24 cellular contexts compared by ENCODE assay signal in the genomic region with DNA sequence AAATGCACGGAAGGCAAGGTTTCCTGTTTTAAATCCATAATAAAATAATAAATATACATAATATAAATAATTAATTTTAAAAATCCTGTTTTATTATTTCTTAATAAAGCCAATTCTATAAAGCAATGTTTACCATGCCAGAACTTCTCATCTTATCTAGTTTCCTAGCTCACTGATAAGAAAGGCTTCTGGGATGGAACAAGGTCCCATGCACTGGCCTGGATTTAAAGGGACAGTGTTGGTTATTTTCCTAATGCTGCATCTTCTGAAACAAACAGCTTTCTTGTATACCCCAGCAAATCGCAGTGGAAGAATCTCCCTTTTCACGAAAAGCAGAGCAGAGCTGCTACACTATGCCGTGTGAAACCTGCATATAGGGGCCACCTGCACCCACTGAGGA.
DNase-seq lines count a peak whose midpoint lies in the region; ATAC-seq and TF ChIP-seq lines count a peak whose summit lies in the region.
"Had no signal": no experiment of that assay in that cellular context is flagged by ENCODE, and none has a peak within 500 bp of the region (broad histone marks: within the 10 kb centered on the region; RNA-seq: fewer than 3 reads in every experiment).

No MANE protein-coding gene starts in this region.

- H3K4me1 ChIP-seq in Caco-2 (peaks cover 40% of the 10 kb centered on the region), GM23338 (ENCODE audit: insufficient read depth) (no peaks in the 10 kb centered on the region)

- H3K4me3 Mint-ChIP-seq in Caco-2 (ENCODE audit: unreplicated experiment) (peak overlapping the region; percentile 34), progenitor cell of endocrine pancreas (ENCODE audit: low read depth) (no peak overlapping the region), GM23338 (no peak overlapping the region)
- H3K4me3 Mint-ChIP-seq: CD8-positive, alpha-beta T cell; H9; IgD-negative memory B cell had no signal

- no peak for ATAC-seq in GM23338
- no peak for ATAC-seq in GM18870 (IDR thresholded peaks at IDR 0.05; ENCODE audit: unreplicated experiment)
- ATAC-seq: CD8-positive, alpha-beta T cell had no signal

- peaks cover 4% of the 10 kb centered on the region for H3K9me3 Mint-ChIP-seq in Caco-2 (ENCODE audit: unreplicated experiment)
- H3K9me3 Mint-ChIP-seq in progenitor cell of endocrine pancreas (ENCODE audit: low read depth), result peaks cover 9% of the 10 kb centered on the region
- H3K9me3 Mint-ChIP-seq in GM23338, result no peaks in the 10 kb centered on the region
- H3K9me3 Mint-ChIP-seq: CD8-positive, alpha-beta T cell; H9; IgD-negative memory B cell had no signal

- no peak overlapping the region for H3K27ac Mint-ChIP-seq in Caco-2 (ENCODE audit: unreplicated experiment)
- peak overlapping the region; percentile 29 for H3K27ac Mint-ChIP-seq in progenitor cell of endocrine pancreas
- no peak overlapping the region for H3K27ac Mint-ChIP-seq in GM23338
- H3K27ac Mint-ChIP-seq: CD8-positive, alpha-beta T cell; IgD-negative memory B cell had no signal

- H2AFZ ChIP-seq in GM23338, result no peak overlapping the region
- H2AFZ ChIP-seq: GM23248 had no signal

- DNase-seq in Caco-2 (peak in 1 of 2 experiments; percentile 21), erythroblast (lab: John Stamatoyannopoulos, UW) (peak; percentile 11 to 14), progenitor cell of endocrine pancreas (ENCODE audit: low spot score, unreplicated experiment) (no peak), GM23338 (ENCODE audit: low spot score) (no peak), KBM-7 (no peak)
- DNase-seq: C1 segment of cervical spinal cord; CD8-positive, alpha-beta T cell; DMS 273 treated with DMSO at 0.1 percent for 48 hours; DMS79; EL; GM23248; H9; NCI-H1048; NCI-H1417; NCI-H1694; NCI-H2029 treated with DMSO at 0.1 percent for 48 hours; NCI-H2227 treated with DMSO at 0.1 percent for 48 hours; NCI-H526 treated with DMSO at 0.1 percent for 48 hours; RPMI8226; SHP77 treated with DMSO at 0.1 percent for 48 hours; SW 1271 had no signal

- intact Hi-C loops in Caco-2 (cut with micrococcal nuclease; ENCODE audit: unreplicated experiment), result loop anchor here (2.0 kb wide), 1 partner anchor 69 kb away; a partner anchor contains a TSS

- H4K20me1 ChIP-seq in GM23338 (replicated peaks; ENCODE audit: insufficient read depth), result no peaks in the 10 kb centered on the region

- TF ChIP-seq POLR2A in erythroblast (IDR thresholded peaks at IDR 0.05; ENCODE audit: low read length), result no peak

- in situ Hi-C loops in KBM-7 (cut with MboI; ENCODE audit: low pct_unique_long_range_greater_than_20kb, low sequenced_read_pairs), result no loop called here

- no peak overlapping the region for H3K4me2 ChIP-seq in GM23338

- H3K79me2 ChIP-seq in GM23338 (replicated peaks; ENCODE audit: insufficient read depth), result no peaks in the 10 kb centered on the region

- TF ChIP-seq CTCF in C4-2B (conservative IDR thresholded peaks at IDR 0.05), result no peak
- TF ChIP-seq CTCF in Caco-2 (IDR thresholded peaks at IDR 0.05; ENCODE audit: insufficient read depth in 1 of 2, low read depth in 1 of 2, low read length in 1 of 2, severe bottlenecking in 1 of 2, unreplicated experiment in 1 of 2), result no peak
- TF ChIP-seq CTCF in progenitor cell of endocrine pancreas (IDR thresholded peaks at IDR 0.05; ENCODE audit: unreplicated experiment), result no peak
- no peak for TF ChIP-seq CTCF in GM23338 (conservative IDR thresholded peaks at IDR 0.05; ENCODE audit: low read depth in 2 of 2)

- CTCF ChIA-PET in Caco-2 (lab: Charles Lee), result interaction anchor here (0.8 to 1.4 kb wide), 2 partner anchors 19 to 275 kb away, joined by 3 to 6 read pairs; no protein-coding TSS in a partner anchor

- H3K9me3 ChIP-seq in Caco-2, result no peaks in the 10 kb centered on the region

- no peaks in the 10 kb centered on the region for H3F3A ChIP-seq in GM23338 (replicated peaks; ENCODE audit: low read depth)

- H3K4me1 Mint-ChIP-seq in Caco-2 (ENCODE audit: low read depth, unreplicated experiment) (peaks cover 38% of the 10 kb centered on the region), progenitor cell of endocrine pancreas (ENCODE audit: low read depth) (peaks cover 33% of the 10 kb centered on the region), GM23338 (no peaks in the 10 kb centered on the region)
- H3K4me1 Mint-ChIP-seq: H9, IgD-negative memory B cell had no signal

- POLR2A ChIA-PET in Caco-2 (lab: Charles Lee), result interaction anchor here (0.5 kb wide), 1 partner anchor 68 kb away, joined by 7 read pairs; no protein-coding TSS in a partner anchor

- peak overlapping the region; percentile 2; the same call in 1 of the 2 replicates for H3K27ac ChIP-seq in C4-2B
- no peak overlapping the region for H3K27ac ChIP-seq in GM23338 (ENCODE audit: low read depth)
- H3K27ac ChIP-seq: GM23248 had no signal

- H3K27me3 Mint-ChIP-seq in Caco-2 (ENCODE audit: insufficient read depth, unreplicated experiment), result no peaks in the 10 kb centered on the region
- no peaks in the 10 kb centered on the region for H3K27me3 Mint-ChIP-seq in progenitor cell of endocrine pancreas
- no peaks in the 10 kb centered on the region for H3K27me3 Mint-ChIP-seq in GM23338 (ENCODE audit: insufficient read depth, low read depth, poor library complexity)
- H3K27me3 Mint-ChIP-seq: IgD-negative memory B cell had no signal

- BruUV-seq in Caco-2 (replicated peaks; lab: Mats Ljungman, UMichigan), result no TSS peak

- H3K27me3 ChIP-seq in Caco-2 (replicated peaks; ENCODE audit: control insufficient read depth, insufficient read depth, low read length) (no peaks in the 10 kb centered on the region), GM23338 (ENCODE audit: insufficient read depth) (no peaks in the 10 kb centered on the region)

- peaks cover 45% of the 10 kb centered on the region for H3K36me3 Mint-ChIP-seq in Caco-2 (ENCODE audit: insufficient read depth, unreplicated experiment)
- peaks cover 30% of the 10 kb centered on the region for H3K36me3 Mint-ChIP-seq in progenitor cell of endocrine pancreas (ENCODE audit: insufficient read depth)
- H3K36me3 Mint-ChIP-seq in GM23338 (ENCODE audit: low read depth), result peaks cover 40% of the 10 kb centered on the region

- no peaks in the 10 kb centered on the region for H3K9me2 ChIP-seq in GM23338 (ENCODE audit: insufficient read depth)

- H3K36me3 ChIP-seq in Caco-2 (ENCODE audit: control insufficient read depth, insufficient read depth, low read length) (peaks cover 3% of the 10 kb centered on the region; the same call in 1 of the 2 replicates), GM23338 (ENCODE audit: insufficient read depth) (peaks cover 26% of the 10 kb centered on the region; the same call in 1 of the 2 replicates)

- no peak overlapping the region for H3K4me3 ChIP-seq in Caco-2 (ENCODE audit: low read depth, low read length)
- H3K4me3 ChIP-seq in GM23338, result no peak overlapping the region
- H3K4me3 ChIP-seq: GM23248 had no signal

TF ChIP-seq in GM23338, 12 proteins besides CTCF, POLR2A, EP300 and RAD21:
- TF ChIP-seq JUNB (IDR thresholded peaks at IDR 0.05; ENCODE audit: unreplicated experiment), result no peak

Comparison
In these comparisons a context has a peak if more than half of its experiments do, and no peak if none do; other contexts are left out.
1. DNase-seq: peak in erythroblast (2 of 2); none in progenitor cell of endocrine pancreas (single experiment), GM23338 (single experiment) and KBM-7 (single experiment).